In genomic region chr6:112282217-112282616, GRCh38 we compare ENCODE assay signal across 7 cellular contexts. TPM values are rescaled to one million over a fixed set of nuclear protein-coding genes. Genes with fewer than 3 reads are reported as not detected.
DNase-seq lines count a peak whose midpoint lies in the region; ATAC-seq and TF ChIP-seq lines count a peak whose summit lies in the region.

No MANE protein-coding gene starts in this region.

- 19 to 25% methylated on average over 4 of the region's 4 CpGs for WGBS in tibial nerve, 2 donors
- 54 to 73% (median 64%) methylated on average over 4 of the region's 4 CpGs for WGBS in spleen, 5 donors

- TF ChIP-seq EP300 in tibial nerve (IDR thresholded peaks at IDR 0.05), result peak in 1 of 2 donors; percentile 68

- no peaks in the 10 kb centered on the region for H3K9me3 ChIP-seq in tibial nerve
- H3K9me3 ChIP-seq in spleen, result no peaks in the 10 kb centered on the region

- DNase-seq in LHCN-M2 (ENCODE audit: low read depth), result peak; percentile 95
- DNase-seq in brain microvascular endothelial cell, result peak; percentile 78
- DNase-seq in kidney tubule cell (ENCODE audit: low spot score), result peak; percentile 74
- peak; percentile 30 to 57 for DNase-seq in tibial nerve (ENCODE audit: low spot score in 2 of 2)
- no peak for DNase-seq in cerebellar cortex (ENCODE audit: low spot score)
- DNase-seq in spleen, result no peak

- in situ Hi-C loops in brain microvascular endothelial cell (cut with HindIII; ENCODE audit: low pct_ligation_motif_present, low sequenced_read_pairs), result no loop called here

- H3K36me3 ChIP-seq in brain microvascular endothelial cell (replicated peaks) (no peaks in the 10 kb centered on the region), tibial nerve (no peaks in the 10 kb centered on the region), spleen (no peaks in the 10 kb centered on the region)

- H3K4me3 ChIP-seq in brain microvascular endothelial cell (ENCODE audit: low read depth, low read length), result no peak overlapping the region
- no peak overlapping the region for H3K4me3 ChIP-seq in tibial nerve
- H3K4me3 ChIP-seq in spleen, result no peak overlapping the region

- H3K4me1 ChIP-seq in tibial nerve (peaks cover 0 to 42% (median 22%) of the 10 kb centered on the region in 4 donors), spleen (peaks cover 0 to 9% (median 0%) of the 10 kb centered on the region in 6 donors)

- H3K27me3 ChIP-seq in brain microvascular endothelial cell (replicated peaks) (no peaks in the 10 kb centered on the region), tibial nerve (no peaks in the 10 kb centered on the region), spleen (replicated peaks in 1 of 7) (peaks cover 0 to 57% (median 8%) of the 10 kb centered on the region in 7 donors)

- TF ChIP-seq CTCF in brain microvascular endothelial cell (IDR thresholded peaks at IDR 0.05; ENCODE audit: low read depth, low read length, missing control alignments) (peak; percentile 72), tibial nerve (IDR thresholded peaks at IDR 0.05) (peak in 4 of 5 experiments; percentile 28 to 49 (median 34)), spleen (IDR thresholded peaks at IDR 0.05 in 8 of 11, conservative IDR thresholded peaks at IDR 0.05 in 3 of 11) (no peak)

- ATAC-seq in GM21529 (IDR thresholded peaks at IDR 0.05; ENCODE audit: unreplicated experiment), result no peak

- TF ChIP-seq POLR2A in tibial nerve (IDR thresholded peaks at IDR 0.05), result no peak
- TF ChIP-seq POLR2A in spleen (IDR thresholded peaks at IDR 0.05), result no peak

- H3K27ac ChIP-seq in brain microvascular endothelial cell (no peak overlapping the region), tibial nerve (peak overlapping the region; percentile 14 to 83 (median 48)), spleen (no peak overlapping the region)

- intact Hi-C loops in spleen (cut with DNase I; ENCODE audit: low total_unique reads), result no loop called here

RNA-seq across cellular contexts. Expression of gene LAMA4, which starts 27.9 kb away (rescaled TPM):
- total RNA-seq in LHCN-M2 (2014; rRNA removed) (6.5 and 6.8 TPM in 2 replicates), tibial nerve (100 to 1,000 TPM; 229 to 524 (median 468) TPM), spleen (1 to 10 TPM; 1.0 to 3.7 (median 3.0) TPM)
- 0.16 TPM for polyA plus RNA-seq in LHCN-M2 (2012)
- 1 to 10 TPM in 2 of 3 donors, under 1 TPM in 1; 0.76 to 2.5 (median 2.4) TPM for polyA plus RNA-seq in spleen

Comparison
In these comparisons a context has a peak if more than half of its experiments do, and no peak if none do; other contexts are left out.
1. DNase-seq: peak in LHCN-M2 (single experiment), brain microvascular endothelial cell (single experiment), kidney tubule cell (single experiment) and tibial nerve (2 of 2); none in cerebellar cortex (single experiment) and spleen (single experiment).
2. H3K27ac ChIP-seq: peak in tibial nerve (4 of 4); none in brain microvascular endothelial cell (single experiment) and spleen (0 of 8).
3. CTCF ChIP-seq: peak in brain microvascular endothelial cell (single experiment) and tibial nerve (4 of 5); none in spleen (0 of 11).
4. RNA of gene LAMA4, which starts 27.9 kb away (total RNA-seq): 229 to 524 TPM in tibial nerve; 6.5 to 6.8 TPM in LHCN-M2 and 1.0 to 3.7 TPM in spleen; every median in the first group is over 10 times any median in the second.